In the genomic region with DNA sequence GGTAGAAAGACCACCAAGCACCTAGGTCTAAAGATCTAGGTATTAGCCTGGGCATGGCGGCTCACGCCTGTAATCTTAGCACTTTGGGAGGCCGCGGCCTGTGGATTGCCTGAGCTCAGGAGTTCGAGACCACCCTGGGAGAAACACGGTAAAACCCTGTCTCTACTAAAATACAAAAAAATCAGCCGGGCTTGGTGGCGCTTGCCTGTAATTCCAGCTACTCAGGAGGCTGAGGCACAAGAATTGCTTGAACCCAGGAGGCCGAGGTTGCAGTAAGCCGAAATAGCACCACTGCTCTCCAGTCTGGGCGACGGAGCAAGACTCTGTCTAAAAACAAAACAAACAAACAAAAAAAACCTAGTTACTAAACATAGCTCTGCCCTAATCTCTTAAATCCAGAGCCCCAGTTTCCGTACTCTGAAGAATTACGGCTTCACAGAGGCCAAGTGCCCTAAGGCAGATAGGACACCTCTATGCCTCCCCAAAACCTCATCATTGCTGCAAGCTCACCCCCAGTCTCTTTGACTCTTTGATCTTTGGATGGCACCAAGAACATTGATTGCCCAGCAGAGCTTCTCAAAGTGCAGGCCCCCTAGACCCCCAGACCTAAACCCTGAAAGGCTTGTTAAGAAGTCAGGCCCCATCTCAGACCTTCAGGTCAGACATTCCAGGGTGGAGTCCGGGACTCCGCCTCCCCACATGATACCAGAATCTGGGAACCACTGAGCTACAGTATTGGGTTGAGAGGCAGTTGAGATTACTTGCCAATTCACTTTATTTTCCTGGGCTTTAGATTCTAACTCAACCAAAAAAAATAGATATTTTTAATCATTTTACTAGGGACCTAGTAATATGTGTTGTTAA, we compare ENCODE assay signal across 1 cellular context.
TF ChIP-seq lines count a peak whose summit lies in the region.

No MANE protein-coding gene starts in this region.

TF ChIP-seq in IMR-90, 13 proteins besides CTCF, POLR2A, EP300 and RAD21:
- no peak for TF ChIP-seq MXI1 (IDR thresholded peaks at IDR 0.05; ENCODE audit: borderline replicate concordance, low read depth, low read length)
